In genomic region chr20:31860431-31861345, GRCh38 we compare ENCODE assay signal across 8 cellular contexts. TPM values are rescaled to one million over a fixed set of nuclear protein-coding genes. Genes with fewer than 3 reads are reported as not detected.
DNase-seq lines count a peak whose midpoint lies in the region; ATAC-seq, FAIRE-seq and TF ChIP-seq lines count a peak whose summit lies in the region.

No MANE protein-coding gene starts in this region.

- H2BK120ac ChIP-seq in H1 (replicated peaks; ENCODE audit: low read depth, low read length): no peak overlapping the region

- H3K4ac ChIP-seq in H1 (replicated peaks; ENCODE audit: insufficient read length, low read depth, low read length): no peak overlapping the region

- H3K4me2 ChIP-seq in OCI-LY1 (ENCODE audit: low read length) (peak overlapping the region; percentile 97), H1 (ENCODE audit: insufficient read depth in 1 of 2, low read depth in 2 of 2, low read length in 2 of 2) (peak overlapping the region; percentile 68 to 97)

- peak; percentile 79 for FAIRE-seq in H1 (lab: Jason Lieb, UNC)
- FAIRE-seq in GM19239 (lab: Jason Lieb, UNC): no peak

- H3K9me2 ChIP-seq in OCI-LY1 (ENCODE audit: low read depth, low read length): no peaks in the 10 kb centered on the region

- peak overlapping the region; percentile 21; the same call in 1 of the 2 replicates for H2BK5ac ChIP-seq in H1 (ENCODE audit: low read depth, low read length)

- CTCF ChIA-PET in H1 (lab: Charles Lee; ENCODE audit: partially characterized antibody): interaction anchor here (0.6 to 2.7 kb wide), 16 partner anchors 10 to 777 kb away, joined by 3 to 17 read pairs (median 4); partner anchors contain the start of gene PDRG1

- no peak overlapping the region for H3K23ac ChIP-seq in H1 (ENCODE audit: insufficient read length)

- peak overlapping the region; percentile 30 for H3K4me3 ChIP-seq in AG10803 (ENCODE audit: low read length)
- peak overlapping the region; percentile 65 for H3K4me3 ChIP-seq in OCI-LY1 (ENCODE audit: low read depth, low read length, poor library complexity, severe bottlenecking)
- H3K4me3 ChIP-seq in H1 (ENCODE audit: extremely low read depth in 1 of 4, insufficient read depth in 2 of 4, low read depth in 3 of 4, low read length in 4 of 4): peak overlapping the region; percentile 60 to 89 (median 84)
- H3K4me3 ChIP-seq in muscle layer of colon (ENCODE audit: low read depth in 1 of 2, low read length in 2 of 2): peak overlapping the region; percentile 35 to 47

- H2AFZ ChIP-seq in OCI-LY1 (ENCODE audit: low read length): 0 out of 2 replicates have a peak overlapping the region, but pooled peaks have one; percentile 2
- H2AFZ ChIP-seq in H1 (ENCODE audit: low read length): no peak overlapping the region; the same call in 1 of the 2 replicates

- no peak overlapping the region for H3K14ac ChIP-seq in H1 (ENCODE audit: insufficient read length)

- H3K79me1 ChIP-seq in H1 (ENCODE audit: low read depth, low read length): no peaks in the 10 kb centered on the region

- POLR2A ChIA-PET in H1 (lab: Charles Lee; ENCODE audit: partially characterized antibody): interaction anchor here (0.7 to 1.6 kb wide), 7 partner anchors 9 to 241 kb away, joined by 3 to 6 read pairs (median 4); partner anchors contain the start of gene PDRG1

- TF ChIP-seq CTCF in AG10803 (conservative IDR thresholded peaks at IDR 0.05; ENCODE audit: low read length) (no peak), OCI-LY1 (IDR thresholded peaks at IDR 0.05; ENCODE audit: low read length) (no peak), H1 (IDR thresholded peaks at IDR 0.05; ENCODE audit: control extremely low read depth in 1 of 3, insufficient read depth in 1 of 3, low read depth in 1 of 3, low read length in 3 of 3) (peak in 1 of 3 experiments; percentile 11; a peak in 1 of 4 replicates)

- H3K56ac ChIP-seq in H1 (replicated peaks; ENCODE audit: insufficient read length, low read depth, low read length): peak overlapping the region; percentile 6

- 0 out of 2 replicates have a peak overlapping the region, but pooled peaks have one; percentile 63 for H4K8ac ChIP-seq in H1 (ENCODE audit: extremely low read depth, insufficient read depth, low read length)

- H4K20me1 ChIP-seq in OCI-LY1 (ENCODE audit: insufficient read depth, low read length) (no peaks in the 10 kb centered on the region), H1 (replicated peaks in 1 of 2; ENCODE audit: control insufficient read depth in 1 of 2, insufficient read depth in 2 of 2, low read length in 2 of 2) (no peaks in the 10 kb centered on the region)

- WGBS in H1 (ENCODE audit: extremely low coverage in 1 of 2, insufficient coverage in 1 of 2, insufficient read length in 1 of 2, insufficient replicate concordance in 2 of 2, low coverage in 1 of 2, low lambda C conversion rate in 2 of 2, missing lambda C conversion rate in 1 of 2), 2 experiments: 3% methylated on average over 28 of the region's 32 CpGs; no CpG with 5 or more reads in 1 of the 2 experiments

- H3K36me3 ChIP-seq in OCI-LY1 (ENCODE audit: insufficient read depth, low read length) (no peaks in the 10 kb centered on the region), H1 (ENCODE audit: control insufficient read depth in 2 of 4, insufficient read depth in 4 of 4, low read length in 3 of 4) (no peaks in the 10 kb centered on the region), muscle layer of colon (ENCODE audit: insufficient read depth, low read length) (no peaks in the 10 kb centered on the region)

- DNase-seq in AG10803 (ENCODE audit: low read depth) (no peak), H1 (ENCODE audit: low read depth in 1 of 2, low spot score in 2 of 2) (peak in 1 of 2 experiments; percentile 71), GM19239 (ENCODE audit: insufficient read length, low spot score) (no peak), NCI-H128 (lab: John Stamatoyannopoulos, UW; ENCODE audit: unreplicated experiment) (no peak)
- no peak for DNase-seq in stimulated activated CD4-positive, alpha-beta T cell treated with anti-CD3 and anti-CD28 coated beads, Interleukin-4, amount 100 ng/mL, for 4 hours

- H3K9ac ChIP-seq in OCI-LY1 (ENCODE audit: low read length) (peak overlapping the region; percentile 70), H1 (replicated peaks in 1 of 4; ENCODE audit: extremely low read depth in 1 of 4, low read depth in 3 of 4, low read length in 3 of 4) (peak overlapping the region; percentile 38 to 77 (median 68); a peak in 6 of 7 replicates), muscle layer of colon (ENCODE audit: low read length) (no peak overlapping the region)

- H3F3A ChIP-seq in OCI-LY1 (ENCODE audit: insufficient read depth, low read length): no peaks in the 10 kb centered on the region

- H3K27ac ChIP-seq in OCI-LY1 (ENCODE audit: low read depth, low read length, poor library complexity, severe bottlenecking) (no peak overlapping the region), H1 (ENCODE audit: low read depth, low read length) (peak overlapping the region; percentile 9; the same call in 1 of the 2 replicates), muscle layer of colon (ENCODE audit: low read depth, low read length) (no peak overlapping the region)

- peaks cover 15% of the 10 kb centered on the region for H3K23me2 ChIP-seq in H1 (ENCODE audit: low read depth, low read length)

- H3K4me1 ChIP-seq in OCI-LY1 (ENCODE audit: insufficient read depth, low read length, severe bottlenecking): peaks cover 12% of the 10 kb centered on the region
- H3K4me1 ChIP-seq in H1 (replicated peaks in 1 of 4; ENCODE audit: control insufficient read depth in 3 of 4, insufficient read depth in 4 of 4, low read length in 3 of 4): peaks cover 3 to 34% (median 18%) of the 10 kb centered on the region in 4 experiments
- peaks cover 10% of the 10 kb centered on the region for H3K4me1 ChIP-seq in muscle layer of colon (ENCODE audit: insufficient read depth, low read length)

- no peak for TF ChIP-seq POLR2A in H1 (IDR thresholded peaks at IDR 0.05; ENCODE audit: control extremely low read depth in 1 of 2, low read depth in 2 of 2, low read length in 2 of 2)

- H2BK20ac ChIP-seq in H1 (ENCODE audit: low read length): 0 out of 2 replicates have a peak overlapping the region, but pooled peaks have one; percentile 16

- H2AK5ac ChIP-seq in H1 (ENCODE audit: low read depth, low read length): no peak overlapping the region

- H2BK12ac ChIP-seq in H1 (ENCODE audit: low read depth, low read length): no peak overlapping the region

- H3K9me3 ChIP-seq in OCI-LY1 (ENCODE audit: low read length) (no peaks in the 10 kb centered on the region), H1 (ENCODE audit: insufficient read depth in 2 of 2, low read depth in 1 of 2, low read length in 1 of 2) (no peaks in the 10 kb centered on the region), muscle layer of colon (ENCODE audit: low read length) (no peaks in the 10 kb centered on the region)

- H4K91ac ChIP-seq in H1 (replicated peaks; ENCODE audit: insufficient read length, low read length): no peak overlapping the region

- peaks cover 4% of the 10 kb centered on the region; the same call in 1 of the 2 replicates for H3K27me3 ChIP-seq in OCI-LY1 (ENCODE audit: insufficient read depth, low read length)
- peaks cover 0 to 16% (median 13%) of the 10 kb centered on the region in 4 experiments; a peak in 5 of 7 replicates for H3K27me3 ChIP-seq in H1 (replicated peaks in 1 of 4; ENCODE audit: control insufficient read depth in 3 of 4, extremely low read depth in 1 of 4, insufficient read depth in 3 of 4, low read length in 3 of 4)
- peaks cover 25 to 46% of the 10 kb centered on the region in 2 donors for H3K27me3 ChIP-seq in muscle layer of colon (ENCODE audit: control insufficient read depth in 1 of 2, insufficient read depth in 2 of 2, low read length in 2 of 2)

- H3K79me2 ChIP-seq in OCI-LY1 (ENCODE audit: insufficient read depth, low read length) (no peaks in the 10 kb centered on the region), H1 (ENCODE audit: control insufficient read depth in 1 of 2, insufficient read depth in 2 of 2, low read length in 2 of 2) (no peaks in the 10 kb centered on the region)

- peak; percentile 35 for ATAC-seq in GM19351 (IDR thresholded peaks at IDR 0.05; ENCODE audit: unreplicated experiment)

- H2BK15ac ChIP-seq in H1 (ENCODE audit: low read length): peak overlapping the region; percentile 88; the same call in 1 of the 2 replicates

- TF ChIP-seq RAD21 in H1 (IDR thresholded peaks at IDR 0.05 in 1 of 2, conservative IDR thresholded peaks at IDR 0.05 in 1 of 2; ENCODE audit: low read depth in 2 of 2, low read length in 2 of 2): peak; percentile 26 to 31; a peak in 2 of 4 replicates

- H3K18ac ChIP-seq in H1 (ENCODE audit: extremely low read depth, low read length): peak overlapping the region; percentile 38; the same call in 1 of the 2 replicates

- no peak overlapping the region for H4K5ac ChIP-seq in H1 (ENCODE audit: insufficient read length, low read depth, low read length)

- TF ChIP-seq EP300 in H1 (IDR thresholded peaks at IDR 0.05; ENCODE audit: borderline replicate concordance in 1 of 2, low read depth in 2 of 2, low read length in 2 of 2): no peak

RNA-seq across cellular contexts. Expression of gene DUSP15, which starts 9.6 kb away (rescaled TPM):
- total RNA-seq in H1 (2021; fragmentation: NEBNext Ultra II Directional; extraction: Animal tissue kit (Norgen Biotek cat#: 25700)): 0.91 and 1.0 TPM in 2 replicates
- polyA plus RNA-seq in H1 (2011; rRNA removed): 3.2 and 6.0 TPM in 2 replicates
- 3.9 TPM for polyA plus RNA-seq in H1 (2011; cell fraction: cytosol; rRNA removed)
- polyA plus RNA-seq in H1 (2011; cell fraction: nucleus; rRNA removed): 4.7 TPM
- 0.77 to 3.2 TPM (median 2.8 TPM) in 4 replicates for polyA plus RNA-seq in H1 (2012, experiment 1 of 2)
- polyA plus RNA-seq in H1 (2012, experiment 2 of 2): 1.6 TPM
- polyA plus RNA-seq in H1 (2013, experiment 1 of 2): 0.87 TPM
- polyA plus RNA-seq in H1 (2013, experiment 2 of 2): 0.79 TPM
- 0.39 and 1.1 TPM in 2 replicates for polyA minus RNA-seq in H1 (2011; rRNA and poly(A)+ RNA removed)
- 2.6 TPM for polyA minus RNA-seq in H1 (2011; cell fraction: cytosol; rRNA and poly(A)+ RNA removed)
- polyA minus RNA-seq in H1 (2011; cell fraction: nucleus; rRNA and poly(A)+ RNA removed): 5.4 TPM

RNA-seq across cellular contexts. Expression of gene TTLL9, which starts 9.7 kb away (rescaled TPM):
- total RNA-seq in H1 (2021; fragmentation: NEBNext Ultra II Directional; extraction: Animal tissue kit (Norgen Biotek cat#: 25700)): not detected in 2 replicates
- polyA plus RNA-seq in H1 (2011; rRNA removed): 0.06 and 0.19 TPM in 2 replicates
- 0.10 TPM for polyA plus RNA-seq in H1 (2011; cell fraction: cytosol; rRNA removed)
- polyA plus RNA-seq in H1 (2011; cell fraction: nucleus; rRNA removed): 0.20 TPM
- 0.15 to 0.24 TPM (median 0.16 TPM) in 3 of 4 replicates, not detected in the other for polyA plus RNA-seq in H1 (2012, experiment 1 of 2)
- not detected for polyA plus RNA-seq in H1 (2012, experiment 2 of 2)
- not detected for polyA plus RNA-seq in H1 (2013, experiment 1 of 2)
- polyA plus RNA-seq in H1 (2013, experiment 2 of 2): 0.04 TPM
- 0.20 TPM in 1 of 2 replicates, not detected in the other for polyA minus RNA-seq in H1 (2011; rRNA and poly(A)+ RNA removed)
- not detected for polyA minus RNA-seq in H1 (2011; cell fraction: cytosol; rRNA and poly(A)+ RNA removed)
- not detected for polyA minus RNA-seq in H1 (2011; cell fraction: nucleus; rRNA and poly(A)+ RNA removed)

RNA-seq across cellular contexts. Expression of gene FOXS1, which starts 15.3 kb away (rescaled TPM):
- not detected in 2 replicates for total RNA-seq in H1 (2021; fragmentation: NEBNext Ultra II Directional; extraction: Animal tissue kit (Norgen Biotek cat#: 25700))
- polyA plus RNA-seq in H1 (2011; rRNA removed): 0.45 and 0.47 TPM in 2 replicates
- 0.36 TPM for polyA plus RNA-seq in H1 (2011; cell fraction: cytosol; rRNA removed)
- 0.43 TPM for polyA plus RNA-seq in H1 (2011; cell fraction: nucleus; rRNA removed)
- 0.13 to 0.28 TPM in 2 of 4 replicates, not detected in the others for polyA plus RNA-seq in H1 (2012, experiment 1 of 2)
- 0.26 TPM for polyA plus RNA-seq in H1 (2012, experiment 2 of 2)
- polyA plus RNA-seq in H1 (2013, experiment 1 of 2): 0.12 TPM
- 0.20 TPM for polyA plus RNA-seq in H1 (2013, experiment 2 of 2)
- polyA minus RNA-seq in H1 (2011; rRNA and poly(A)+ RNA removed): not detected in 2 replicates
- polyA minus RNA-seq in H1 (2011; cell fraction: cytosol; rRNA and poly(A)+ RNA removed): not detected
- polyA minus RNA-seq in H1 (2011; cell fraction: nucleus; rRNA and poly(A)+ RNA removed): 1.00 TPM

RNA-seq across cellular contexts. Expression of gene MYLK2, which starts 41.5 kb away (rescaled TPM):
- 0.22 TPM in 1 of 2 replicates, not detected in the other for total RNA-seq in H1 (2021; fragmentation: NEBNext Ultra II Directional; extraction: Animal tissue kit (Norgen Biotek cat#: 25700))
- polyA plus RNA-seq in H1 (2011; rRNA removed): 0.26 and 0.27 TPM in 2 replicates
- 0.36 TPM for polyA plus RNA-seq in H1 (2011; cell fraction: cytosol; rRNA removed)
- 0.73 TPM for polyA plus RNA-seq in H1 (2011; cell fraction: nucleus; rRNA removed)
- polyA plus RNA-seq in H1 (2012, experiment 1 of 2): 0.21 to 0.41 TPM (median 0.23 TPM) in 4 replicates
- polyA plus RNA-seq in H1 (2012, experiment 2 of 2): 0.13 TPM
- 0.20 TPM for polyA plus RNA-seq in H1 (2013, experiment 1 of 2)
- 0.22 TPM for polyA plus RNA-seq in H1 (2013, experiment 2 of 2)
- polyA minus RNA-seq in H1 (2011; rRNA and poly(A)+ RNA removed): 0.09 and 0.32 TPM in 2 replicates
- not detected for polyA minus RNA-seq in H1 (2011; cell fraction: cytosol; rRNA and poly(A)+ RNA removed)
- 0.40 TPM for polyA minus RNA-seq in H1 (2011; cell fraction: nucleus; rRNA and poly(A)+ RNA removed)

Comparison
In these comparisons a context has a peak if more than half of its experiments do, and no peak if none do; other contexts are left out.
1. H3K4me3 ChIP-seq: peak in every context shown above with its lines; median percentile 84 in H1; 65 in OCI-LY1; 41 in muscle layer of colon; 30 in AG10803.